In the genomic region with DNA sequence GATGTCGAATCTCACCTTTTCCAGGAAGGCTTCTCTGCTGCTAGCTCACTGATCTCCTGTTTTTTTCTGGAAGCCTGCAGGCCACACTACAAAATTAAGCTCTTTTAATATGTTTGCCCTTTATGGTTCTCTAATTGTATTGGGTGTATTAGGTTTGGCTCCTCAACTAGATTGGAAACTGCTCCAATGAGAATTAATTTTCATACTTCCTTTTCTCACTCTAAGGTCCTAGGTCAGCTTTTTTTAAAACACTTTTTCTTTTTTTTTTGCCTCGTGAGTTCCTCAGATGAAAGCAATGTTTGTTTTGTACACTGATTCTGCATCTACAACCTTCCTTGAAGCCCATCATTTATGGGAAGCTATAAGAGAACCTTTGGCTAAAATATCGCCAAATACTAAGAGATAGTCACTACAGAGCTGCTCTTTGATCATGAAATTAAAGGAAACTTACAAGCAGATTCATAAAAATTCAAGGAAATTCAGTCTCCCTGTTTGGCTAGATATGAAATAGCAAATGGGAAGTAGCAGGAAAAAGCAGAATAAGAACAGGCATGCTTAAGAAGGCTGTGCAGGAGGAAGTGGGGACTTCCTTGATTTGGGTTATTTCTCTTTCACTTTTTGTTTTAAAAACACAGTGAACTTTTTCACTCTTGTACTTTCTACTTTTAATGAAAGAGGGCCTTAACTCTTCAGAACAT, we compare ENCODE assay signal across 8 cellular contexts. TPM values are rescaled to one million over a fixed set of nuclear protein-coding genes. Genes with fewer than 3 reads are reported as not detected.
DNase-seq lines count a peak whose midpoint lies in the region; ATAC-seq and TF ChIP-seq lines count a peak whose summit lies in the region.

No MANE protein-coding gene starts in this region.

- no peak overlapping the region for H3K9ac ChIP-seq in fibroblast of lung (ENCODE audit: insufficient read depth, low read length)

- no peak for TF ChIP-seq POLR2A in NB4 (IDR thresholded peaks at IDR 0.05; ENCODE audit: extremely low read depth, insufficient read length)

- no peaks in the 10 kb centered on the region for H3K27me3 ChIP-seq in fibroblast of lung (ENCODE audit: control insufficient read depth, insufficient read depth, low read length)

- H3K4me2 ChIP-seq in fibroblast of lung (ENCODE audit: extremely low read depth, insufficient read depth, low read length), result peak overlapping the region; percentile 51

- DNase-seq in NB4 (ENCODE audit: low read depth), result peak; percentile 61
- DNase-seq in fibroblast of lung (ENCODE audit: low read depth in 2 of 2), result peak in 1 of 2 donors; percentile 17
- DNase-seq in NCI-H526 treated with DMSO at 0.1 percent for 48 hours (lab: John Stamatoyannopoulos, UW), result no peak
- no peak for DNase-seq in islet precursor cell
- no peak for DNase-seq in mucosa of gallbladder (ENCODE audit: low spot score)
- no peak for DNase-seq in activated CD4-positive, alpha-beta T cell treated with anti-CD3 and anti-CD28 coated beads, Interleukin-2, amount 50 U/mL, for 1 hour

- peak; percentile 61 for ATAC-seq in GM18520 (IDR thresholded peaks at IDR 0.05; ENCODE audit: unreplicated experiment)
- ATAC-seq in HG02588 (IDR thresholded peaks at IDR 0.05; ENCODE audit: unreplicated experiment), result peak; percentile 86

- H3K79me2 ChIP-seq in fibroblast of lung (ENCODE audit: control insufficient read depth, insufficient read depth, low read length), result no peaks in the 10 kb centered on the region

- H3K27ac ChIP-seq in fibroblast of lung (ENCODE audit: insufficient read depth, low read length), result no peak overlapping the region

- peak overlapping the region; percentile 74 for H2AFZ ChIP-seq in fibroblast of lung (ENCODE audit: low read length)

- no peaks in the 10 kb centered on the region for H3K36me3 ChIP-seq in fibroblast of lung (ENCODE audit: control insufficient read depth, insufficient read depth, low read length)

- H3K9me3 ChIP-seq in fibroblast of lung (ENCODE audit: control insufficient read depth, insufficient read depth, low read depth, low read length), result no peaks in the 10 kb centered on the region

- H3K4me1 ChIP-seq in fibroblast of lung (ENCODE audit: control insufficient read depth, extremely low read depth, insufficient read depth, low read length), result no peaks in the 10 kb centered on the region

- no peaks in the 10 kb centered on the region for H4K20me1 ChIP-seq in fibroblast of lung (ENCODE audit: control insufficient read depth, extremely low read depth, insufficient read depth, low read length)

- H3K4me3 ChIP-seq in NB4 (ENCODE audit: low read depth, low read length) (peak overlapping the region; percentile 52), fibroblast of lung (replicated peaks in 1 of 4; ENCODE audit: control extremely low read depth in 1 of 4, insufficient read depth in 1 of 4, low read depth in 3 of 4, low read length in 4 of 4) (no peak overlapping the region)

- no peak for TF ChIP-seq CTCF in NB4 (IDR thresholded peaks at IDR 0.05; ENCODE audit: low read depth, low read length)
- no peak for TF ChIP-seq CTCF in fibroblast of lung (conservative IDR thresholded peaks at IDR 0.05 in 1 of 2, IDR thresholded peaks at IDR 0.05 in 1 of 2; ENCODE audit: low read depth in 1 of 2, low read length in 2 of 2)

RNA-seq across cellular contexts. Expression of a gene that starts 55.2 kb away (rescaled TPM):
- total RNA-seq in fibroblast of lung (under 0.01 TPM in 1 of 2 replicates, not detected in the other), mucosa of gallbladder (24.7 TPM)
- polyA plus RNA-seq in fibroblast of lung, result not detected in 2 replicates
- polyA plus RNA-seq in fibroblast of lung (2012), result not detected in 2 replicates
- not detected in 2 replicates for polyA minus RNA-seq in fibroblast of lung (ENCODE audit: low replicate concordance)

Comparison
In these comparisons a context has a peak if more than half of its experiments do, and no peak if none do; other contexts are left out.
1. RNA of a gene that starts 55.2 kb away (total RNA-seq): 24.7 TPM in mucosa of gallbladder (single experiment); under 0.01 TPM in fibroblast of lung; every median in the first group is over 10 times any median in the second.